In genomic region chr1:40876436-40876761, GRCh38 we compare ENCODE assay signal across 1 cellular context.
TF ChIP-seq lines count a peak whose summit lies in the region.

No MANE protein-coding gene starts in this region.

TF ChIP-seq in HCT116, 20 proteins besides CTCF, POLR2A, EP300 and RAD21 (continued from another document):
- TF ChIP-seq FOSL1 (IDR thresholded peaks at IDR 0.05; ENCODE audit: low read depth) (no peak), EZH2 (IDR thresholded peaks at IDR 0.05) (no peak), SIN3A (IDR thresholded peaks at IDR 0.05; ENCODE audit: low read depth) (no peak), EZH2phosphoT487 (IDR thresholded peaks at IDR 0.05; ENCODE audit: borderline replicate concordance) (no peak), ZNF274 (IDR thresholded peaks at IDR 0.05; ENCODE audit: low read depth, low read length) (no peak), POLR2AphosphoS5 (IDR thresholded peaks at IDR 0.05; ENCODE audit: low read depth, low read length) (no peak), CBX3 (IDR thresholded peaks at IDR 0.05; ENCODE audit: low read depth) (no peak), YY1 (IDR thresholded peaks at IDR 0.05; ENCODE audit: extremely low read depth, insufficient replicate concordance, low read depth, low read length) (no peak), JUND (IDR thresholded peaks at IDR 0.05) (no peak), SP1 (IDR thresholded peaks at IDR 0.05; ENCODE audit: low read depth) (no peak), SRF (IDR thresholded peaks at IDR 0.05; ENCODE audit: low read depth) (no peak), CEBPB (IDR thresholded peaks at IDR 0.05; ENCODE audit: low read depth) (no peak), TCF7L2 (IDR thresholded peaks at IDR 0.05; ENCODE audit: borderline replicate concordance, extremely low read depth, insufficient read depth, insufficient read length) (no peak), ZFX (IDR thresholded peaks at IDR 0.05) (no peak)
